In genomic region chr1:233587958-233588799, GRCh38 we compare ENCODE assay signal across 16 cellular contexts. TPM values are rescaled to one million over a fixed set of nuclear protein-coding genes. Genes with fewer than 3 reads are reported as not detected.
DNase-seq lines count a peak whose midpoint lies in the region; ATAC-seq and TF ChIP-seq lines count a peak whose summit lies in the region.
"Had no signal": no experiment of that assay in that cellular context is flagged by ENCODE, and none has a peak within 500 bp of the region (broad histone marks: within the 10 kb centered on the region; RNA-seq: fewer than 3 reads in every experiment).

No MANE protein-coding gene starts in this region.

- H3K27me3 ChIP-seq in GM23338 (ENCODE audit: insufficient read depth) (peaks cover 39% of the 10 kb centered on the region), foreskin keratinocyte (peaks cover 5% of the 10 kb centered on the region)
- H3K27me3 ChIP-seq: ascending aorta, MG63 had no signal

- H2AFZ ChIP-seq in GM23338, result peak overlapping the region; percentile 14

- no peaks in the 10 kb centered on the region for H3K79me2 ChIP-seq in GM23338 (replicated peaks; ENCODE audit: insufficient read depth)

- no peaks in the 10 kb centered on the region for H3F3A ChIP-seq in GM23338 (replicated peaks; ENCODE audit: low read depth)

- ATAC-seq in GM23338 (peak; percentile 96), foreskin keratinocyte (peak; percentile 27)
- ATAC-seq: activated T-helper 17 cell treated with anti-CD3 and anti-CD28 coated beads, Interleukin-2, amount 50 U/mL, for 72 hours; lower lobe of right lung; Panc1 had no signal

- DNase-seq in GM23338 (ENCODE audit: low spot score) (peak; percentile 59), NCI-H748 (lab: John Stamatoyannopoulos, UW; ENCODE audit: unreplicated experiment) (peak; percentile 51), foreskin keratinocyte (no peak), retinal pigment epithelial cell (ENCODE audit: low read depth) (no peak), NCI-H2171 (lab: John Stamatoyannopoulos, UW) (no peak), AG20443 (ENCODE audit: low spot score) (no peak), NCI-H446 (lab: John Stamatoyannopoulos, UW) (no peak)
- DNase-seq: activated CD4-positive, alpha-beta T cell treated with anti-CD3 and anti-CD28 coated beads for 4 hours; lower lobe of right lung; MG63; NCI-H345; small intestine had no signal

- no peaks in the 10 kb centered on the region for H3K9me2 ChIP-seq in GM23338 (ENCODE audit: insufficient read depth)

- peaks cover 7% of the 10 kb centered on the region for H3K27me3 Mint-ChIP-seq in GM23338 (ENCODE audit: insufficient read depth, low read depth, poor library complexity)

- H3K36me3 Mint-ChIP-seq in GM23338 (ENCODE audit: low read depth), result no peaks in the 10 kb centered on the region

- H3K27ac ChIP-seq in GM23338 (ENCODE audit: low read depth), result no peak overlapping the region
- H3K27ac ChIP-seq in foreskin keratinocyte, result no peak overlapping the region
- H3K27ac ChIP-seq: ascending aorta, lower lobe of right lung had no signal

- H4K20me1 ChIP-seq in GM23338 (replicated peaks; ENCODE audit: insufficient read depth), result no peaks in the 10 kb centered on the region

- H3K4me2 ChIP-seq in GM23338, result peak overlapping the region; percentile 50

- peak overlapping the region; percentile 21 for H3K4me3 ChIP-seq in GM23338
- H3K4me3 ChIP-seq in retinal pigment epithelial cell (ENCODE audit: low read length), result peak overlapping the region; percentile 9
- H3K4me3 ChIP-seq: lower lobe of right lung, MG63 had no signal

- H3K9me3 Mint-ChIP-seq in GM23338, result no peaks in the 10 kb centered on the region; the same call in 2 of the 3 replicates
- H3K9me3 Mint-ChIP-seq: activated T-helper 17 cell treated with anti-CD3 and anti-CD28 coated beads, Interleukin-2, amount 50 U/mL, for 72 hours; T-helper 1 cell treated with Interleukin-12 subunit alpha and Interleukin-12 subunit beta and Interleukin-4 antibody, amounts not matched to agents 30 μg/mL and 1 μg/mL, for 36 hours had no signal

- H3K4me1 ChIP-seq in GM23338 (ENCODE audit: insufficient read depth) (no peaks in the 10 kb centered on the region), foreskin keratinocyte (no peaks in the 10 kb centered on the region)
- H3K4me1 ChIP-seq: ascending aorta, lower lobe of right lung had no signal

- peaks cover 7% of the 10 kb centered on the region; the same call in 2 of the 3 replicates for H3K4me1 Mint-ChIP-seq in GM23338
- H3K4me1 Mint-ChIP-seq: activated T-helper 17 cell treated with anti-CD3 and anti-CD28 coated beads, Interleukin-2, amount 50 U/mL, for 72 hours had no signal

- TF ChIP-seq CTCF in GM23338 (conservative IDR thresholded peaks at IDR 0.05; ENCODE audit: low read depth in 2 of 2), result no peak
- no peak for TF ChIP-seq CTCF in foreskin keratinocyte (conservative IDR thresholded peaks at IDR 0.05)
- TF ChIP-seq CTCF in retinal pigment epithelial cell (conservative IDR thresholded peaks at IDR 0.05; ENCODE audit: low read depth, low read length), result no peak

- peak overlapping the region; percentile 51 for H3K4me3 Mint-ChIP-seq in GM23338
- H3K4me3 Mint-ChIP-seq: activated T-helper 17 cell treated with anti-CD3 and anti-CD28 coated beads, Interleukin-2, amount 50 U/mL, for 72 hours; T-helper 1 cell treated with Interleukin-12 subunit alpha and Interleukin-12 subunit beta and Interleukin-4 antibody, amounts not matched to agents 30 μg/mL and 1 μg/mL, for 36 hours had no signal

- H3K36me3 ChIP-seq in GM23338 (ENCODE audit: insufficient read depth), result no peaks in the 10 kb centered on the region
- H3K36me3 ChIP-seq: ascending aorta, lower lobe of right lung, MG63 had no signal

- no peak overlapping the region for H3K27ac Mint-ChIP-seq in GM23338
- H3K27ac Mint-ChIP-seq: activated T-helper 17 cell treated with anti-CD3 and anti-CD28 coated beads, Interleukin-2, amount 50 U/mL, for 72 hours; T-helper 1 cell treated with Interleukin-12 subunit alpha and Interleukin-12 subunit beta and Interleukin-4 antibody, amounts not matched to agents 30 μg/mL and 1 μg/mL, for 36 hours had no signal

TF ChIP-seq in GM23338, 12 proteins besides CTCF, POLR2A, EP300 and RAD21:
- TF ChIP-seq POLR2AphosphoS5 (IDR thresholded peaks at IDR 0.05; ENCODE audit: low read depth), result no peak
- no peak for TF ChIP-seq CREB1 (CRISPR knock-in tag; IDR thresholded peaks at IDR 0.05; ENCODE audit: low read depth)
- TF ChIP-seq EZH2phosphoT487 (IDR thresholded peaks at IDR 0.05; ENCODE audit: unreplicated experiment), result no peak
- TF ChIP-seq, protein P1, sequence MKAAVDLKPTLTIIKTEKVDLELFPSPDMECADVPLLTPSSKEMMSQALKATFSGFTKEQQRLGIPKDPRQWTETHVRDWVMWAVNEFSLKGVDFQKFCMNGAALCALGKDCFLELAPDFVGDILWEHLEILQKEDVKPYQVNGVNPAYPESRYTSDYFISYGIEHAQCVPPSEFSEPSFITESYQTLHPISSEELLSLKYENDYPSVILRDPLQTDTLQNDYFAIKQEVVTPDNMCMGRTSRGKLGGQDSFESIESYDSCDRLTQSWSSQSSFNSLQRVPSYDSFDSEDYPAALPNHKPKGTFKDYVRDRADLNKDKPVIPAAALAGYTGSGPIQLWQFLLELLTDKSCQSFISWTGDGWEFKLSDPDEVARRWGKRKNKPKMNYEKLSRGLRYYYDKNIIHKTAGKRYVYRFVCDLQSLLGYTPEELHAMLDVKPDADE (IDR thresholded peaks at IDR 0.05), result no peak
- no peak for TF ChIP-seq ZNF114 (CRISPR knock-in tag; IDR thresholded peaks at IDR 0.05)
- peak; percentile 20; the same call in 1 of the 2 replicates for TF ChIP-seq NANOG (IDR thresholded peaks at IDR 0.05; ENCODE audit: borderline replicate concordance)

RNA-seq across cellular contexts. Expression of gene KCNK1, which starts 25.7 kb away (rescaled TPM):
- 11.8 and 12.7 TPM in 2 replicates for total RNA-seq in GM23338 (2014; rRNA removed; shearing (Covaris generic))
- polyA plus RNA-seq in GM23338 (2016; fragmentation: Nextera tagmentation; extraction: Ambion mirVana), result 10.1 and 12.1 TPM in 2 replicates
- total RNA-seq in foreskin keratinocyte, result 13.9 and 15.4 TPM in 2 replicates
- polyA plus RNA-seq in foreskin keratinocyte, result 9.3 and 11.4 TPM in 2 replicates

Comparison
In these comparisons a context has a peak if more than half of its experiments do, and no peak if none do; other contexts are left out.
1. DNase-seq: peak in GM23338 (single experiment) and NCI-H748 (single experiment); none in foreskin keratinocyte (0 of 2), retinal pigment epithelial cell (single experiment), NCI-H2171 (single experiment), AG20443 (single experiment) and NCI-H446 (0 of 2).